13 cellular contexts compared by ENCODE assay signal in the genomic region with DNA sequence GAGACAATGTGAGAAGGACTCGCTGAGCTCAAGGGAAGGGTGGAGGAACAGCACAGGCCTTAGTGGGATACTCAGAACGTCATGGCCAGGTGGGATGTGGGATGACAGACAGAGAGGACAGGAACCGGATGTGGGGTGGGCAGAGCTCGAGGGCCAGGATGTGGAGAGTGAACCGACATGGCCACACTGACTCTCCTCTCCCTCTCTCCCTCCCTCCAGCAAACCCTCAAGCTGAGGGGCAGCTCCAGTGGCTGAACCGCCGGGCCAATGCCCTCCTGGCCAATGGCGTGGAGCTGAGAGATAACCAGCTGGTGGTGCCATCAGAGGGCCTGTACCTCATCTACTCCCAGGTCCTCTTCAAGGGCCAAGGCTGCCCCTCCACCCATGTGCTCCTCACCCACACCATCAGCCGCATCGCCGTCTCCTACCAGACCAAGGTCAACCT. TPM values are rescaled to one million over a fixed set of nuclear protein-coding genes. Genes with fewer than 3 reads are reported as not detected.
A peak's percentile ranks its signal among the peaks of the same experiment; 100 is the strongest.
DNase-seq lines count a peak whose midpoint lies in the region; ATAC-seq, FAIRE-seq and TF ChIP-seq lines count a peak whose summit lies in the region.
"Had no signal": no experiment of that assay in that cellular context is flagged by ENCODE, and none has a peak within 500 bp of the region (broad histone marks: within the 10 kb centered on the region; RNA-seq: fewer than 3 reads in every experiment).

No MANE protein-coding gene starts in this region.

- no peaks in the 10 kb centered on the region for H3K36me3 ChIP-seq in Peyer's patch
- peaks cover 0 to 7% of the 10 kb centered on the region in 2 experiments; a peak in 2 of 4 replicates for H3K36me3 ChIP-seq in GM12878 (ENCODE audit: control insufficient read depth in 2 of 2, insufficient read depth in 2 of 2, low read length in 1 of 2)
- H3K36me3 ChIP-seq in spleen, result peaks cover 0 to 22% (median 1%) of the 10 kb centered on the region in 6 donors

- POLR2A ChIA-PET in GM12878 (lab: Charles Lee), result interaction anchor here (0.7 to 17.1 kb wide), 10 partner anchors 7 to 253 kb away, joined by 3 to 282 read pairs (median 28); a partner anchor contains a TSS

- no peaks in the 10 kb centered on the region for H3K27me3 ChIP-seq in Peyer's patch
- H3K27me3 ChIP-seq in GM12878 (replicated peaks in 1 of 2; ENCODE audit: control insufficient read depth in 2 of 2, insufficient read depth in 2 of 2, low read length in 1 of 2), result no peaks in the 10 kb centered on the region
- no peaks in the 10 kb centered on the region for H3K27me3 ChIP-seq in spleen (replicated peaks in 1 of 7)

- in situ Hi-C loops in GM12878 (cut with MboI), result no loop called here

- H3K4me1 ChIP-seq in Peyer's patch, result peaks cover 0 to 23% (median 7%) of the 10 kb centered on the region in 4 donors
- H3K4me1 ChIP-seq in GM12878 (ENCODE audit: control insufficient read depth, insufficient read depth, low read length), result peaks cover 47% of the 10 kb centered on the region
- peaks cover 35 to 94% (median 79%) of the 10 kb centered on the region in 6 donors for H3K4me1 ChIP-seq in spleen

- TF ChIP-seq RAD21 in GM12878 (IDR thresholded peaks at IDR 0.05; ENCODE audit: insufficient read depth, low read depth, low read length), result no peak

- H3K79me2 ChIP-seq in GM12878 (ENCODE audit: control insufficient read depth, insufficient read depth, low read length), result peaks cover 86% of the 10 kb centered on the region

- SMC1A ChIA-PET in GM12878 (lab: Charles Lee; ENCODE audit: uncharacterized antibody, unreplicated experiment), result interaction anchor here (0.8 to 45.5 kb wide), 6 partner anchors 8 to 40 kb away, joined by 3 to 1989 read pairs (median 30); a partner anchor contains a TSS

- 0 out of 4 replicates have a peak, but pooled peaks of 1 of the 2 experiments have one; percentile 29 for TF ChIP-seq EP300 in GM12878 (IDR thresholded peaks at IDR 0.05; ENCODE audit: borderline replicate concordance in 1 of 2, control insufficient read depth in 1 of 2, low read depth in 2 of 2, low read length in 2 of 2)

- ATAC-seq in GM12878 (peak; percentile 12), GM19452 (IDR thresholded peaks at IDR 0.05; ENCODE audit: unreplicated experiment) (no peak), GM21390 (IDR thresholded peaks at IDR 0.05; ENCODE audit: unreplicated experiment) (no peak), HG02938 (IDR thresholded peaks at IDR 0.05; ENCODE audit: unreplicated experiment) (no peak)

- H3K9ac ChIP-seq in GM12878 (ENCODE audit: control insufficient read depth, insufficient read depth, low read length), result peak overlapping the region; percentile 82

- DNase-seq in GM12891 (ENCODE audit: insufficient read length, low spot score) (no peak), Peyer's patch (peak in 2 of 3 donors; percentile 84 to 91), GM12878 (ENCODE audit: low read depth, low spot score) (no peak), spleen (peak; percentile 88), RKO (ENCODE audit: low spot score) (no peak)
- DNase-seq: effector CD8-positive, alpha-beta T cell; NCI-H187 treated with DMSO at 0.1 percent for 48 hours; Right ventricle myocardium superior had no signal

- RAD21 ChIA-PET in GM12878 (lab: Charles Lee; ENCODE audit: unreplicated experiment), result interaction anchor here (0.7 to 17.5 kb wide), 9 partner anchors 9 to 254 kb away, joined by 3 to 620 read pairs (median 7); a partner anchor contains a TSS

- WGBS in GM12878 (ENCODE audit: insufficient coverage, insufficient replicate concordance, low lambda C conversion rate, missing lambda C conversion rate), result 4% methylated on average over 11 of the region's 11 CpGs
- WGBS in spleen, 5 donors, result 57 to 69% (median 59%) methylated on average over 11 of the region's 11 CpGs

- CTCF ChIA-PET in GM12878 (lab: Yijun Ruan, JAX), result interaction anchor here (0.6 to 31.0 kb wide), 7 partner anchors 16 to 192 kb away, joined by 3 to 2098 read pairs (median 3); a partner anchor contains a TSS

- no peaks in the 10 kb centered on the region for H4K20me1 ChIP-seq in GM12878 (ENCODE audit: control insufficient read depth, insufficient read depth)

- H3K9me3 ChIP-seq in Peyer's patch, result no peaks in the 10 kb centered on the region
- no peaks in the 10 kb centered on the region for H3K9me3 ChIP-seq in GM12878 (replicated peaks; ENCODE audit: control insufficient read depth, insufficient read depth, low read length)
- H3K9me3 ChIP-seq in spleen, result no peaks in the 10 kb centered on the region

- FAIRE-seq in GM12891 (lab: Jason Lieb, UNC) (peak; percentile 85), GM12878 (lab: Jason Lieb, UNC) (no peak)
- FAIRE-seq: G401.6 had no signal

- TF ChIP-seq CTCF in Peyer's patch (IDR thresholded peaks at IDR 0.05) (no peak), GM12878 (IDR thresholded peaks at IDR 0.05 in 2 of 3, conservative IDR thresholded peaks at IDR 0.05 in 1 of 3; ENCODE audit: control insufficient read depth in 2 of 3, extremely low read depth in 1 of 3, insufficient read depth in 1 of 3, low read depth in 3 of 3, low read length in 3 of 3) (no peak), spleen (IDR thresholded peaks at IDR 0.05 in 8 of 11, conservative IDR thresholded peaks at IDR 0.05 in 3 of 11) (no peak)

- TF ChIP-seq POLR2A in GM12891 (IDR thresholded peaks at IDR 0.05; ENCODE audit: low read depth, low read length) (no peak; the same call in 1 of the 2 replicates), Peyer's patch (IDR thresholded peaks at IDR 0.05) (no peak), GM12878 (IDR thresholded peaks at IDR 0.05; ENCODE audit: low read depth, low read length) (peak; percentile 70), spleen (IDR thresholded peaks at IDR 0.05) (no peak)

- intact Hi-C loops in GM12878 (cut with micrococcal nuclease; ENCODE audit: unreplicated experiment) (loop anchor here (1.0 kb wide), 1 partner anchor 17 kb away; no protein-coding TSS in a partner anchor), spleen (cut with DNase I; ENCODE audit: low total_unique reads) (no loop called here)

- H3K4me3 ChIP-seq in Peyer's patch (peak overlapping the region in 3 of 4 donors; percentile 41 to 55 (median 41)), GM12878 (peak overlapping the region; percentile 91), spleen (peak overlapping the region; percentile 58 to 97 (median 64))

- H3K4me2 ChIP-seq in GM12878 (ENCODE audit: control insufficient read depth, insufficient read depth), result peak overlapping the region; percentile 84

- BruUV-seq in GM12878 (replicated peaks; lab: Mats Ljungman, UMichigan), result no TSS peak

- no peak overlapping the region for H2AFZ ChIP-seq in GM12878 (ENCODE audit: control insufficient read depth, low read depth, low read length)

- H3K27ac ChIP-seq in Peyer's patch (peak overlapping the region; percentile 43 to 93 (median 73)), GM12878 (ENCODE audit: control insufficient read depth, insufficient read depth) (peak overlapping the region; percentile 96), spleen (peak overlapping the region in 7 of 8 donors; percentile 36 to 98 (median 91))

RNA-seq across cellular contexts. Expression of a gene that starts 1.6 kb away (rescaled TPM):
- 36.5 TPM for polyA plus RNA-seq in GM12891 (2012; ENCODE audit: low read depth, missing spikeins)
- 1 to 10 TPM in 1 of 4 donors, under 1 TPM in 1, not detected in 2; 0.67 to 3.4 TPM for total RNA-seq in Peyer's patch
- 19.7 and 21.4 TPM in 2 replicates for total RNA-seq in GM12878 (2013; cell fraction: nucleolus; rRNA removed)
- total RNA-seq in GM12878 (2014; rRNA removed), result 89.1 and 92.9 TPM in 2 replicates
- total RNA-seq in GM12878 (2014; rRNA removed; fragmentation: Illumina TruSeq; extraction: Trizol), result 68.6 and 70.2 TPM in 2 replicates
- total RNA-seq in GM12878 (2021), result 80.5 and 83.9 TPM in 2 replicates
- 12.5 TPM for polyA plus RNA-seq in GM12878 (2011; ENCODE audit: low read depth)
- polyA plus RNA-seq in GM12878 (2011; rRNA removed), result 15.0 and 22.7 TPM in 2 replicates
- polyA plus RNA-seq in GM12878 (2011; cell fraction: cytosol; rRNA removed), result 28.8 and 29.4 TPM in 2 replicates
- polyA plus RNA-seq in GM12878 (2011; cell fraction: nucleus; rRNA removed), result 74.0 and 77.8 TPM in 2 replicates
- 26.7 and 36.6 TPM in 2 replicates for polyA plus RNA-seq in GM12878 (2012)
- polyA plus RNA-seq in GM12878 (2014; fragmentation: Illumina TruSeq; extraction: Trizol), result 50.6 and 74.3 TPM in 2 replicates
- 10 to 100 TPM; 18.0 to 30.2 TPM for polyA plus RNA-seq in GM12878 (2014; fragmentation: Nextera tagmentation; extraction: Ambion mirVana)
- polyA plus RNA-seq in GM12878 (2014; rRNA removed), result 94.8 and 97.1 TPM in 2 replicates
- polyA plus RNA-seq in GM12878 (2016; fragmentation: Nextera tagmentation; extraction: Ambion mirVana), result 10 to 100 TPM; 49.4 to 53.5 TPM
- 12.1 and 23.3 TPM in 2 replicates for polyA minus RNA-seq in GM12878 (2011; rRNA and poly(A)+ RNA removed)
- polyA minus RNA-seq in GM12878 (2011; cell fraction: cytosol; rRNA and poly(A)+ RNA removed), result 14.3 and 17.4 TPM in 2 replicates
- 34.0 and 36.5 TPM in 2 replicates for polyA minus RNA-seq in GM12878 (2011; cell fraction: nucleus; rRNA and poly(A)+ RNA removed)
- 10 to 100 TPM in 5 of 7 donors, 1 to 10 TPM in 2; 6.5 to 18.3 (median 11.6) TPM for total RNA-seq in spleen
- 10 to 100 TPM in 2 of 3 donors, 1 to 10 TPM in 1; 5.5 to 17.3 (median 13.3) TPM for polyA plus RNA-seq in spleen
- polyA plus RNA-seq: neural cell had no signal

RNA-seq across cellular contexts. Expression of a gene that starts 4.8 kb away (rescaled TPM):
- 268 TPM for polyA plus RNA-seq in GM12891 (2012; ENCODE audit: low read depth, missing spikeins)
- total RNA-seq in Peyer's patch, result not detected
- 9.0 and 10.2 TPM in 2 replicates for total RNA-seq in GM12878 (2013; cell fraction: nucleolus; rRNA removed)
- total RNA-seq in GM12878 (2014; rRNA removed), result 50.0 and 50.2 TPM in 2 replicates
- 35.8 and 36.4 TPM in 2 replicates for total RNA-seq in GM12878 (2014; rRNA removed; fragmentation: Illumina TruSeq; extraction: Trizol)
- 69.8 and 72.5 TPM in 2 replicates for total RNA-seq in GM12878 (2021)
- polyA plus RNA-seq in GM12878 (2011; ENCODE audit: low read depth), result 45.5 TPM
- polyA plus RNA-seq in GM12878 (2011; rRNA removed), result 10.6 and 27.5 TPM in 2 replicates
- polyA plus RNA-seq in GM12878 (2011; cell fraction: cytosol; rRNA removed), result 30.5 and 33.8 TPM in 2 replicates
- polyA plus RNA-seq in GM12878 (2011; cell fraction: nucleus; rRNA removed), result 26.1 and 29.1 TPM in 2 replicates
- polyA plus RNA-seq in GM12878 (2012), result 70.4 and 102 TPM in 2 replicates
- 84.7 and 94.0 TPM in 2 replicates for polyA plus RNA-seq in GM12878 (2014; fragmentation: Illumina TruSeq; extraction: Trizol)
- polyA plus RNA-seq in GM12878 (2014; fragmentation: Nextera tagmentation; extraction: Ambion mirVana), result 100 to 1,000 TPM in 1 of 2 experiments, 10 to 100 TPM in 1; 87.8 to 100 TPM
- 40.8 and 46.9 TPM in 2 replicates for polyA plus RNA-seq in GM12878 (2014; rRNA removed)
- polyA plus RNA-seq in GM12878 (2016; fragmentation: Nextera tagmentation; extraction: Ambion mirVana), result 10 to 100 TPM; 80.3 to 88.3 TPM
- 17.0 and 17.4 TPM in 2 replicates for polyA minus RNA-seq in GM12878 (2011; rRNA and poly(A)+ RNA removed)
- 19.0 and 20.9 TPM in 2 replicates for polyA minus RNA-seq in GM12878 (2011; cell fraction: cytosol; rRNA and poly(A)+ RNA removed)
- 4.0 and 4.9 TPM in 2 replicates for polyA minus RNA-seq in GM12878 (2011; cell fraction: nucleus; rRNA and poly(A)+ RNA removed)
- 10 to 100 TPM in 1 of 7 donors, 1 to 10 TPM in 6; 2.4 to 14.4 (median 5.1) TPM for total RNA-seq in spleen
- polyA plus RNA-seq in spleen, result 1 to 10 TPM; 6.8 to 9.2 (median 7.3) TPM
- total RNA-seq: Right ventricle myocardium superior had no signal
- polyA plus RNA-seq: neural cell had no signal

RNA-seq across cellular contexts. Expression of a gene that starts 5.3 kb away (rescaled TPM):
- polyA plus RNA-seq in GM12891 (2012; ENCODE audit: low read depth, missing spikeins), result 172 TPM
- total RNA-seq in Peyer's patch (10 to 100 TPM in 1 of 4 donors, not detected in 3; 14.9 TPM), GM12878 (2014; rRNA removed) (37.9 and 48.6 TPM in 2 replicates), GM12878 (2014; rRNA removed; fragmentation: Illumina TruSeq; extraction: Trizol) (22.6 and 23.3 TPM in 2 replicates), GM12878 (2021) (46.8 and 50.9 TPM in 2 replicates), spleen (100 to 1,000 TPM in 6 of 7 donors, 10 to 100 TPM in 1; 83.0 to 403 (median 162) TPM)
- 7.5 and 8.2 TPM in 2 replicates for total RNA-seq in GM12878 (2013; cell fraction: nucleolus; rRNA removed)
- polyA plus RNA-seq in GM12878 (2011; ENCODE audit: low read depth), result 17.1 TPM
- polyA plus RNA-seq in GM12878 (2011; rRNA removed) (3.2 and 4.9 TPM in 2 replicates), GM12878 (2014; fragmentation: Illumina TruSeq; extraction: Trizol) (2.7 and 10.0 TPM in 2 replicates), GM12878 (2014; fragmentation: Nextera tagmentation; extraction: Ambion mirVana) (1 to 10 TPM in 1 of 2 experiments, under 1 TPM in 1; 0.71 to 5.9 TPM), GM12878 (2014; rRNA removed) (74.3 and 91.2 TPM in 2 replicates), GM12878 (2016; fragmentation: Nextera tagmentation; extraction: Ambion mirVana) (10 to 100 TPM; 16.6 to 24.0 TPM), spleen (1,000 to 10,000 TPM in 1 of 3 donors, 100 to 1,000 TPM in 2; 804 to 1,256 (median 838) TPM)
- 8.2 and 11.5 TPM in 2 replicates for polyA plus RNA-seq in GM12878 (2011; cell fraction: cytosol; rRNA removed)
- 8.7 and 10.0 TPM in 2 replicates for polyA plus RNA-seq in GM12878 (2011; cell fraction: nucleus; rRNA removed)
- polyA plus RNA-seq in GM12878 (2012), result 66.8 and 106 TPM in 2 replicates
- 2.0 TPM in 2 replicates for polyA minus RNA-seq in GM12878 (2011; rRNA and poly(A)+ RNA removed)
- 1.4 and 2.7 TPM in 2 replicates for polyA minus RNA-seq in GM12878 (2011; cell fraction: cytosol; rRNA and poly(A)+ RNA removed)
- 3.0 and 5.3 TPM in 2 replicates for polyA minus RNA-seq in GM12878 (2011; cell fraction: nucleus; rRNA and poly(A)+ RNA removed)
- total RNA-seq: Right ventricle myocardium superior had no signal
- polyA plus RNA-seq: neural cell had no signal

RNA-seq across cellular contexts. Expression of a gene that starts 9.2 kb away (rescaled TPM):
- polyA plus RNA-seq in GM12891 (2012; ENCODE audit: low read depth, missing spikeins), result 45.5 TPM
- 10 to 100 TPM in 1 of 4 donors, 1 to 10 TPM in 1, not detected in 2; 2.5 to 11.6 TPM for total RNA-seq in Peyer's patch
- total RNA-seq in GM12878 (2013; cell fraction: nucleolus; rRNA removed), result 1.6 and 2.5 TPM in 2 replicates
- 12.2 and 16.8 TPM in 2 replicates for total RNA-seq in GM12878 (2014; rRNA removed)
- total RNA-seq in GM12878 (2014; rRNA removed; fragmentation: Illumina TruSeq; extraction: Trizol), result 16.4 and 19.1 TPM in 2 replicates
- total RNA-seq in GM12878 (2021), result 16.5 and 20.6 TPM in 2 replicates
- polyA plus RNA-seq in GM12878 (2011; ENCODE audit: low read depth), result 8.2 TPM
- polyA plus RNA-seq in GM12878 (2011; rRNA removed), result 2.9 and 4.1 TPM in 2 replicates
- polyA plus RNA-seq in GM12878 (2011; cell fraction: cytosol; rRNA removed), result 3.4 and 5.0 TPM in 2 replicates
- polyA plus RNA-seq in GM12878 (2011; cell fraction: nucleus; rRNA removed), result 3.6 and 5.1 TPM in 2 replicates
- polyA plus RNA-seq in GM12878 (2012), result 12.3 and 12.5 TPM in 2 replicates
- polyA plus RNA-seq in GM12878 (2014; fragmentation: Illumina TruSeq; extraction: Trizol), result 22.3 and 23.3 TPM in 2 replicates
- 10 to 100 TPM; 30.0 to 35.5 TPM for polyA plus RNA-seq in GM12878 (2014; fragmentation: Nextera tagmentation; extraction: Ambion mirVana)
- polyA plus RNA-seq in GM12878 (2014; rRNA removed), result 21.2 and 26.3 TPM in 2 replicates
- 10 to 100 TPM; 10.0 to 11.9 TPM for polyA plus RNA-seq in GM12878 (2016; fragmentation: Nextera tagmentation; extraction: Ambion mirVana)
- 1.6 and 2.0 TPM in 2 replicates for polyA minus RNA-seq in GM12878 (2011; rRNA and poly(A)+ RNA removed)
- polyA minus RNA-seq in GM12878 (2011; cell fraction: cytosol; rRNA and poly(A)+ RNA removed), result not detected in 2 replicates
- polyA minus RNA-seq in GM12878 (2011; cell fraction: nucleus; rRNA and poly(A)+ RNA removed), result 2.0 TPM in 1 of 2 replicates, not detected in the other
- total RNA-seq in spleen, result 100 to 1,000 TPM; 139 to 268 (median 217) TPM
- 100 to 1,000 TPM; 128 to 214 (median 203) TPM for polyA plus RNA-seq in spleen
- polyA plus RNA-seq: neural cell had no signal

RNA-seq across cellular contexts. Expression of a gene that starts 15.9 kb away (rescaled TPM):
- 45.4 TPM for polyA plus RNA-seq in GM12891 (2012; ENCODE audit: low read depth, missing spikeins)
- total RNA-seq in Peyer's patch (not detected), GM12878 (2014; rRNA removed) (11.2 and 13.1 TPM in 2 replicates), GM12878 (2014; rRNA removed; fragmentation: Illumina TruSeq; extraction: Trizol) (9.4 and 11.4 TPM in 2 replicates), GM12878 (2021) (20.2 and 21.0 TPM in 2 replicates), spleen (10 to 100 TPM in 6 of 7 donors, 1 to 10 TPM in 1; 7.8 to 28.1 (median 12.1) TPM)
- total RNA-seq in GM12878 (2013; cell fraction: nucleolus; rRNA removed), result 0.94 and 1.2 TPM in 2 replicates
- polyA plus RNA-seq in GM12878 (2011; ENCODE audit: low read depth), result 19.9 TPM
- polyA plus RNA-seq in GM12878 (2011; rRNA removed) (7.7 and 12.0 TPM in 2 replicates), GM12878 (2014; fragmentation: Illumina TruSeq; extraction: Trizol) (10.1 and 16.8 TPM in 2 replicates), GM12878 (2014; fragmentation: Nextera tagmentation; extraction: Ambion mirVana) (10 to 100 TPM; 31.2 to 42.3 TPM), GM12878 (2014; rRNA removed) (16.9 and 27.6 TPM in 2 replicates), GM12878 (2016; fragmentation: Nextera tagmentation; extraction: Ambion mirVana) (10 to 100 TPM in 1 of 2 experiments, 1 to 10 TPM in 1; 9.4 to 15.0 TPM), spleen (10 to 100 TPM; 15.9 to 30.3 (median 25.3) TPM)
- 22.0 and 25.1 TPM in 2 replicates for polyA plus RNA-seq in GM12878 (2011; cell fraction: cytosol; rRNA removed)
- 8.0 and 9.0 TPM in 2 replicates for polyA plus RNA-seq in GM12878 (2011; cell fraction: nucleus; rRNA removed)
- 19.6 and 22.4 TPM in 2 replicates for polyA plus RNA-seq in GM12878 (2012)
- polyA minus RNA-seq in GM12878 (2011; rRNA and poly(A)+ RNA removed), result 14.8 and 15.3 TPM in 2 replicates
- 7.3 and 7.5 TPM in 2 replicates for polyA minus RNA-seq in GM12878 (2011; cell fraction: cytosol; rRNA and poly(A)+ RNA removed)
- polyA minus RNA-seq in GM12878 (2011; cell fraction: nucleus; rRNA and poly(A)+ RNA removed), result 2.5 and 3.0 TPM in 2 replicates
- total RNA-seq: Right ventricle myocardium superior had no signal
- polyA plus RNA-seq: neural cell had no signal

Comparison
In these comparisons a context has a peak if more than half of its experiments do, and no peak if none do; other contexts are left out.
1. DNase-seq: peak in Peyer's patch (2 of 3) and spleen (single experiment); none in GM12891 (single experiment), GM12878 (single experiment) and RKO (single experiment).
2. H3K4me3 ChIP-seq: peak in every context shown above with its lines; median percentile 91 in GM12878; 64 in spleen; 41 in Peyer's patch.
3. Peak in every context shown above with its lines, with median percentiles within 50 percentile points of each other: H3K27ac ChIP-seq.